Comparison of ENCODE assay signal across 22 cellular contexts in genomic region chrX:103372886-103373285, GRCh38. TPM values are rescaled to one million over a fixed set of nuclear protein-coding genes. Genes with fewer than 3 reads are reported as not detected.
"Had no signal": no experiment of that assay in that cellular context is flagged by ENCODE, and none has a peak within 500 bp of the region (broad histone marks: within the 10 kb centered on the region; RNA-seq: fewer than 3 reads in every experiment).

No MANE protein-coding gene starts in this region.

- H3K4me1 ChIP-seq: pancreas, right lobe of liver, suprapubic skin, thyroid gland, vagina had no signal

- DNase-seq: cortex of kidney; effector memory CD8-positive, alpha-beta T cell; heart left ventricle; kidney; natural killer cell; pancreas; right lobe of liver; stimulated activated CD4-positive, alpha-beta T cell treated with anti-CD3 and anti-CD28 coated beads, Interleukin-12 subunit alpha, Interleukin-12 subunit beta, amount 100 ng/mL, for 4 hours; stimulated activated CD4-positive, alpha-beta T cell treated with anti-CD3 and anti-CD28 coated beads, Interleukin-1b, Interleukin-23, amount 100 ng/mL, for 48 hours; stimulated activated CD4-positive, alpha-beta T cell treated with anti-CD3 and anti-CD28 coated beads, Interleukin-4, amount 100 ng/mL, for 1 hour; stimulated activated CD8-positive, alpha-beta memory T cell treated with anti-CD3 and anti-CD28 coated beads, Interleukin-4, amount 100 ng/mL, for 48 hours; stimulated activated naive CD4-positive, alpha-beta T cell; stimulated activated naive CD8-positive, alpha-beta T cell treated with anti-CD3 and anti-CD28 coated beads, Interleukin-15, amount 100 ng/mL, for 72 hours; thyroid gland; trophoblast cell had no signal

- H3K36me3 ChIP-seq: gastroesophageal sphincter, heart left ventricle, pancreas, right lobe of liver, suprapubic skin, thyroid gland, vagina had no signal

- H3K27ac ChIP-seq: foreskin keratinocyte, gastroesophageal sphincter, heart left ventricle, hepatocyte, pancreas, right lobe of liver, suprapubic skin, thyroid gland, vagina had no signal

- H3K27me3 ChIP-seq: foreskin keratinocyte, gastroesophageal sphincter, hepatocyte, suprapubic skin, thyroid gland, vagina had no signal

- H3K9me3 ChIP-seq: gastroesophageal sphincter, heart left ventricle, pancreas, right lobe of liver, suprapubic skin, thyroid gland, vagina had no signal

- H3K4me3 ChIP-seq: gastroesophageal sphincter, heart left ventricle, hepatocyte, lung, pancreas, right lobe of liver, smooth muscle cell, suprapubic skin, thyroid gland, vagina had no signal

- H2AFZ ChIP-seq: hepatocyte had no signal

RNA-seq across cellular contexts. Expression of gene TCEAL7, which starts 42.8 kb away (rescaled TPM):
- total RNA-seq: natural killer cell had no signal
